In genomic region chr20:16904751-16905150, GRCh38 we compare ENCODE assay signal across 21 cellular contexts.
A peak's percentile ranks its signal among the peaks of the same experiment; 100 is the strongest.
DNase-seq lines count a peak whose midpoint lies in the region; ATAC-seq and TF ChIP-seq lines count a peak whose summit lies in the region.
"Had no signal": no experiment of that assay in that cellular context is flagged by ENCODE, and none has a peak within 500 bp of the region (broad histone marks: within the 10 kb centered on the region; RNA-seq: fewer than 3 reads in every experiment).

No MANE protein-coding gene starts in this region.

- TF ChIP-seq CTCF in retinal pigment epithelial cell (conservative IDR thresholded peaks at IDR 0.05; ENCODE audit: low read depth, low read length) (peak; percentile 25), GM13977 (IDR thresholded peaks at IDR 0.05; ENCODE audit: extremely low read depth, insufficient read depth, missing control alignments) (no peak)

- in situ Hi-C loops in SK-MEL-5 (cut with HindIII; ENCODE audit: low pct_unique_long_range_greater_than_20kb, low sequenced_read_pairs) = no loop called here
- in situ Hi-C loops in GM13977 (cut with MboI; ENCODE audit: low pct_unique_long_range_greater_than_20kb, low sequenced_read_pairs, unreplicated experiment) = no loop called here

- H3K4me3 ChIP-seq in retinal pigment epithelial cell (ENCODE audit: low read length) = no peak overlapping the region
- H3K4me3 ChIP-seq: ovary, uterus had no signal

- no peak for ATAC-seq in HG03354 (IDR thresholded peaks at IDR 0.05; ENCODE audit: poor library complexity, severe bottlenecking, unreplicated experiment)
- ATAC-seq: activated CD8-positive, alpha-beta memory T cell treated with anti-CD3 and anti-CD28 coated beads, Interleukin-2, amount 10 ng/mL, durations not matched to agents 7 days and 5 days; naive thymus-derived CD4-positive, alpha-beta T cell; sciatic nerve; T-cell had no signal

- DNase-seq in NCI-H748 (lab: John Stamatoyannopoulos, UW; ENCODE audit: unreplicated experiment) = peak; percentile 24
- DNase-seq in NCI-H748 treated with DMSO at 0.1 percent for 48 hours (lab: John Stamatoyannopoulos, UW) = no peak
- DNase-seq in M059J (ENCODE audit: low read depth) = peak; percentile 11
- DNase-seq in SK-MEL-5 (ENCODE audit: low read depth, low spot score) = peak; percentile 49
- no peak for DNase-seq in retinal pigment epithelial cell (ENCODE audit: low read depth)
- DNase-seq in NCI-H2227 (lab: John Stamatoyannopoulos, UW; ENCODE audit: unreplicated experiment) = no peak
- no peak for DNase-seq in GM13977 (ENCODE audit: low spot score)
- DNase-seq: activated CD4-positive, alpha-beta T cell treated with anti-CD3 and anti-CD28 coated beads, Interleukin-2, amount 10 ng/mL, durations not matched to agents 24 days and 14 days; activated CD8-positive, alpha-beta memory T cell treated with anti-CD3 and anti-CD28 coated beads, Interleukin-2, amount 10 ng/mL, durations not matched to agents 7 days and 5 days; C1 segment of cervical spinal cord; GOT3; mesenchymal stem cell; naive thymus-derived CD4-positive, alpha-beta T cell; NCI-H1436 treated with DMSO at 0.1 percent for 48 hours; NCI-H345; ovary; SHP77 treated with DMSO at 0.1 percent for 48 hours; T-cell; uterus had no signal

Comparison
In these comparisons a context has a peak if more than half of its experiments do, and no peak if none do; other contexts are left out.
1. DNase-seq: peak in NCI-H748 (single experiment), M059J (single experiment) and SK-MEL-5 (single experiment); none in NCI-H748 treated with DMSO at 0.1 percent for 48 hours (single experiment), retinal pigment epithelial cell (single experiment), NCI-H2227 (single experiment) and GM13977 (single experiment).